1 cellular context compared by ENCODE assay signal in the genomic region with DNA sequence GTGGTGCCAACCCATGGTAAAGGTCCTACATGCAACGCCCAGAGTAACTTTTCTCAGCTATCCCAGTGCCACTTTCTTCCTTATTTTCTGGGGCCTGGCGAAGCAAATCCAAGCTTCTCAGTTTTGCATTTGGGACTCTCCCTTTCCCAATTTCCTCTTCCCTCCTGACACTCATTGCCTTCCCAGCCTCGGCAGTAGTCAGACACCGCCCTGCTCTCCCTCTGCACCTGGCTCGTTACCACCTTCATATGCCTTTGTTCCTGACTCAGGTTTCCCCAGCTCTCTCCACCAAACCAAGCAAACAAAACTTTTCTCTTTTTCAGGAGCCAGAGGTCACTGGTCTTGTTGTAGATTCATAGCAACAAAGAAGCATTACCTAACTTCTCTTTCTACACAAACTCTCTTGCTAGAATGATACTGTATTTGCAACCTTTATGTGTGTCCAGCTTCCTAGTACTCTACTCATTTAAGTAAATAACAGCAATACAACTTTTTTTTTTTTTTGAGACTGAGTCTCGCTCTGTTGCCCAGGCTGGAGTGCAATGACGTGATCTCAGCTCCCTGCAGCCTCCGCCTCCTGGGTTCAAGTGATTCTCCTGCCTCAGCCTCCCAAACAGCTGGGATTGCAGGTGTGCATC.
TF ChIP-seq lines count a peak whose summit lies in the region.

No MANE protein-coding gene starts in this region.

TF ChIP-seq in GM12878, 131 proteins besides CTCF, POLR2A, EP300 and RAD21:
- TF ChIP-seq KLF5 (IDR thresholded peaks at IDR 0.05; ENCODE audit: partially characterized antibody) (no peak), ATF2 (IDR thresholded peaks at IDR 0.05; ENCODE audit: low read length) (no peak)
